ENCODE assay signal across 20 cellular contexts in the genomic region with DNA sequence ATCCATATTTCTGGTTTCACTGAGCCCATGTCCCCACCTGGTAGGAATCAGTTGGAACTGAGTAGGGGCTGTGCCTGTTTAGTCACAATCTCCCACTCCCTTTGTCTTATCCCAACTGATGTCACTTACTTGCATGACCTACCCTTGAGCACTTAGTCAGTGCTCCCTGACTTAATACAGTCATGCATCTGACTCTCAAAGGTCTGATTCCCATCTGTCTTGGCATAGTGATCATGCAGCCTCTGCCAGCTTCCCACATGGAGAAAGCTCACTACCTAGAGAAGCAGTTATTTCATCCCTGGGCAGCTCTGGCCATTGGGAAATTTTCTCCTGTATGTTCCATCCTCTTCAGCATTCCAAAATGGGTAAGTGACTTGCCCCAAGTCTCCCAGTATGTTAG. TPM values are rescaled to one million over a fixed set of nuclear protein-coding genes. Genes with fewer than 3 reads are reported as not detected.
A peak's percentile ranks its signal among the peaks of the same experiment; 100 is the strongest.
DNase-seq lines count a peak whose midpoint lies in the region; ATAC-seq and TF ChIP-seq lines count a peak whose summit lies in the region.
"Had no signal": no experiment of that assay in that cellular context is flagged by ENCODE, and none has a peak within 500 bp of the region (broad histone marks: within the 10 kb centered on the region; RNA-seq: fewer than 3 reads in every experiment).

No MANE protein-coding gene starts in this region.

- TF ChIP-seq POLR2A in heart left ventricle (IDR thresholded peaks at IDR 0.05) = no peak

- H3K4me3 ChIP-seq in heart left ventricle (no peak overlapping the region), mammary epithelial cell (replicated peaks in 1 of 3; ENCODE audit: insufficient read depth in 1 of 3, low read depth in 2 of 3, low read length in 3 of 3) (no peak overlapping the region), foreskin fibroblast (ENCODE audit: low read depth in 1 of 2, low read length in 2 of 2) (no peak overlapping the region), smooth muscle cell (no peak overlapping the region)
- H3K4me3 ChIP-seq: gastroesophageal sphincter had no signal

- H3K27ac ChIP-seq in heart left ventricle (peak overlapping the region in 3 of 12 donors; percentile 1 to 31 (median 21)), mammary epithelial cell (ENCODE audit: insufficient read depth, low read depth, low read length) (no peak overlapping the region), smooth muscle cell (ENCODE audit: low read depth) (no peak overlapping the region)
- H3K27ac ChIP-seq: C4-2B, gastroesophageal sphincter had no signal

- DNase-seq in heart left ventricle (no peak), Right ventricle myocardium superior (no peak), mammary epithelial cell (peak; percentile 28), foreskin fibroblast (peak; percentile 83 to 89), smooth muscle cell (lab: John Stamatoyannopoulos, UW; ENCODE audit: unreplicated experiment) (no peak), T-helper 2 cell (no peak), nucleus accumbens (lab: John Stamatoyannopoulos, UW) (no peak)
- DNase-seq: activated CD4-positive, alpha-beta T cell treated with anti-CD3 and anti-CD28 coated beads, Interleukin-2, amount 50 U/mL, for 1 hour; amniotic stem cell; effector memory CD8-positive, alpha-beta T cell; left colon; MV-4-11; NCI-H1930; NCI-H510A; nephron progenitor cell; stimulated activated CD8-positive, alpha-beta memory T cell treated with anti-CD3 and anti-CD28 coated beads, Interleukin-4, amount 100 ng/mL, for 48 hours; substantia nigra had no signal

- H3K36me3 ChIP-seq in heart left ventricle = peaks cover 0 to 9% (median 0%) of the 10 kb centered on the region in 9 donors
- H3K36me3 ChIP-seq in mammary epithelial cell (ENCODE audit: insufficient read depth, low read length) = no peaks in the 10 kb centered on the region
- no peaks in the 10 kb centered on the region for H3K36me3 ChIP-seq in smooth muscle cell (ENCODE audit: low read depth)
- H3K36me3 ChIP-seq: gastroesophageal sphincter had no signal

- ATAC-seq in heart left ventricle (peak in 3 of 4 donors; percentile 8 to 81 (median 75)), Right ventricle myocardium superior (ENCODE audit: poor library complexity) (no peak), HG03354 (IDR thresholded peaks at IDR 0.05; ENCODE audit: poor library complexity, severe bottlenecking, unreplicated experiment) (no peak)
- ATAC-seq: effector memory CD8-positive, alpha-beta T cell; gastroesophageal sphincter; left colon had no signal

- intact Hi-C loops in heart left ventricle (cut with DNase I) (no loop called here), Right ventricle myocardium superior (cut with DNase I) (no loop called here), mammary epithelial cell (cut with micrococcal nuclease) (no loop called here)

- no TSS peak for BruUV-seq in mammary epithelial cell (replicated peaks; lab: Mats Ljungman, UMichigan)

- peaks cover 31% of the 10 kb centered on the region for H3K79me2 ChIP-seq in mammary epithelial cell (ENCODE audit: insufficient read depth, low read length)
- no peaks in the 10 kb centered on the region for H3K79me2 ChIP-seq in smooth muscle cell (ENCODE audit: low read depth)

- H3K27me3 ChIP-seq in heart left ventricle (no peaks in the 10 kb centered on the region), mammary epithelial cell (ENCODE audit: insufficient read depth, low read length) (no peaks in the 10 kb centered on the region), smooth muscle cell (ENCODE audit: low read depth) (no peaks in the 10 kb centered on the region)
- H3K27me3 ChIP-seq: gastroesophageal sphincter had no signal

- H4K20me1 ChIP-seq in mammary epithelial cell (ENCODE audit: insufficient read depth, low read length) (no peaks in the 10 kb centered on the region), smooth muscle cell (ENCODE audit: low read depth) (no peaks in the 10 kb centered on the region)

- in situ Hi-C loops in mammary epithelial cell (cut with MboI; ENCODE audit: low sequenced_read_pairs in 2 of 2) = no loop called here

- H3K9me3 ChIP-seq in heart left ventricle (no peaks in the 10 kb centered on the region), mammary epithelial cell (replicated peaks; ENCODE audit: insufficient read depth, low read length) (no peaks in the 10 kb centered on the region), smooth muscle cell (replicated peaks; ENCODE audit: low read depth) (no peaks in the 10 kb centered on the region)
- H3K9me3 ChIP-seq: gastroesophageal sphincter had no signal

- H3K4me2 ChIP-seq in mammary epithelial cell (ENCODE audit: insufficient read depth, low read depth, low read length) = no peak overlapping the region
- no peak overlapping the region for H3K4me2 ChIP-seq in smooth muscle cell

- no peak for TF ChIP-seq CTCF in heart left ventricle (IDR thresholded peaks at IDR 0.05)
- no peak for TF ChIP-seq CTCF in mammary epithelial cell (conservative IDR thresholded peaks at IDR 0.05 in 1 of 2, IDR thresholded peaks at IDR 0.05 in 1 of 2; ENCODE audit: extremely low read depth in 1 of 2, insufficient read depth in 1 of 2, low read depth in 1 of 2, low read length in 2 of 2)
- TF ChIP-seq CTCF in foreskin fibroblast (IDR thresholded peaks at IDR 0.05; ENCODE audit: low read depth, low read length) = no peak
- no peak for TF ChIP-seq CTCF in smooth muscle cell (IDR thresholded peaks at IDR 0.05; ENCODE audit: borderline replicate concordance, insufficient read depth, poor library complexity, severe bottlenecking)

- dilution Hi-C loops in mammary epithelial cell (cut with HindIII; ENCODE audit: low sequenced_read_pairs) = no loop called here

- CTCF ChIA-PET in mammary epithelial cell (lab: Charles Lee; ENCODE audit: low non-redundant PET) = no interaction called here

- H2AFZ ChIP-seq in mammary epithelial cell (ENCODE audit: low read depth, low read length) = no peak overlapping the region
- no peak overlapping the region for H2AFZ ChIP-seq in smooth muscle cell (ENCODE audit: low read depth)

- H3K9ac ChIP-seq in mammary epithelial cell (ENCODE audit: insufficient read depth, low read length) = no peak overlapping the region
- no peak overlapping the region for H3K9ac ChIP-seq in smooth muscle cell (ENCODE audit: low read depth)

- no peaks in the 10 kb centered on the region for H3F3A ChIP-seq in smooth muscle cell (ENCODE audit: low read depth)

- H3K4me1 ChIP-seq in heart left ventricle (peaks cover 5 to 83% (median 38%) of the 10 kb centered on the region in 12 donors), mammary epithelial cell (ENCODE audit: insufficient read depth, low read length) (peaks cover 20% of the 10 kb centered on the region), smooth muscle cell (ENCODE audit: low read depth) (no peaks in the 10 kb centered on the region)

RNA-seq across cellular contexts. Expression of a gene that starts 24.8 kb away (rescaled TPM):
- 100 to 1,000 TPM in 4 of 9 donors, 10 to 100 TPM in 5; 70.0 to 175 (median 97.8) TPM for total RNA-seq in heart left ventricle
- 100 to 1,000 TPM in 1 of 2 donors, 10 to 100 TPM in 1; 43.2 to 103 TPM for polyA plus RNA-seq in heart left ventricle
- 131 TPM for total RNA-seq in Right ventricle myocardium superior
- total RNA-seq in mammary epithelial cell = 10 to 100 TPM; 17.3 to 38.6 TPM
- polyA plus RNA-seq in mammary epithelial cell = 21.6 TPM
- polyA minus RNA-seq in mammary epithelial cell = 34.9 TPM
- total RNA-seq in smooth muscle cell = 1.8 and 6.8 TPM in 2 replicates
- 2.6 and 3.6 TPM in 2 replicates for polyA plus RNA-seq in smooth muscle cell

Comparison
In these comparisons a context has a peak if more than half of its experiments do, and no peak if none do; other contexts are left out.
1. ATAC-seq: peak in heart left ventricle (3 of 4); none in Right ventricle myocardium superior (single experiment) and HG03354 (single experiment).
2. DNase-seq: peak in mammary epithelial cell (single experiment) and foreskin fibroblast (2 of 2); none in heart left ventricle (0 of 5), Right ventricle myocardium superior (single experiment), smooth muscle cell (single experiment), T-helper 2 cell (0 of 5) and nucleus accumbens (0 of 56).